16 cellular contexts compared by ENCODE assay signal in genomic region chr10:46005383-46005782, GRCh38. TPM values are rescaled to one million over a fixed set of nuclear protein-coding genes. Genes with fewer than 3 reads are reported as not detected.
"Had no signal": no experiment of that assay in that cellular context is flagged by ENCODE, and none has a peak within 500 bp of the region (broad histone marks: within the 10 kb centered on the region; RNA-seq: fewer than 3 reads in every experiment).

No MANE protein-coding gene starts in this region.

- H3K4me1 ChIP-seq: upper lobe of right lung had no signal

- H3K27ac ChIP-seq: stomach, thoracic aorta, upper lobe of right lung had no signal

- H3K27me3 Mint-ChIP-seq: activated CD4-positive, alpha-beta T cell treated with anti-CD3 and anti-CD28 coated beads, Interleukin-2, amount 10 ng/mL, durations not matched to agents 7 days and 5 days; activated naive CD4-positive, alpha-beta T cell treated with anti-CD3 and anti-CD28 coated beads, Interleukin-2, amount 10 ng/mL, durations not matched to agents 7 days and 5 days had no signal

- H3K4me1 Mint-ChIP-seq: activated naive CD4-positive, alpha-beta T cell treated with anti-CD3 and anti-CD28 coated beads, Interleukin-2, amount 10 ng/mL, durations not matched to agents 7 days and 5 days; mesothelial cell of epicardium had no signal

- H3K27ac Mint-ChIP-seq: activated CD4-positive, alpha-beta T cell treated with anti-CD3 and anti-CD28 coated beads, Interleukin-2, amount 10 ng/mL, durations not matched to agents 7 days and 5 days; activated naive CD4-positive, alpha-beta T cell treated with anti-CD3 and anti-CD28 coated beads, Interleukin-2, amount 10 ng/mL, durations not matched to agents 7 days and 5 days; activated T-helper 1 cell treated with anti-CD3 and anti-CD28 coated beads, Interleukin-12 subunit alpha, Interleukin-12 subunit beta, Interleukin-2, Interleukin-4 antibody, amounts not matched to agents 30 ng/mL and 10 ng/mL and 1 ng/mL, durations not matched to agents 14 hours and 24 hours and 36 hours; mesothelial cell of epicardium had no signal

- H3K4me3 ChIP-seq: stomach, thoracic aorta, upper lobe of right lung had no signal

- H3K9me3 Mint-ChIP-seq: activated CD4-positive, alpha-beta T cell treated with anti-CD3 and anti-CD28 coated beads, Interleukin-2, amount 10 ng/mL, durations not matched to agents 7 days and 5 days; activated naive CD4-positive, alpha-beta T cell treated with anti-CD3 and anti-CD28 coated beads, Interleukin-2, amount 10 ng/mL, durations not matched to agents 7 days and 5 days; activated T-helper 1 cell treated with anti-CD3 and anti-CD28 coated beads, Interleukin-12 subunit alpha, Interleukin-12 subunit beta, Interleukin-2, Interleukin-4 antibody, amounts not matched to agents 30 ng/mL and 10 ng/mL and 1 ng/mL, durations not matched to agents 14 hours and 24 hours and 36 hours had no signal

- DNase-seq: activated CD4-positive, alpha-beta T cell treated with anti-CD3 and anti-CD28 coated beads, Interleukin-2, amount 10 ng/mL, durations not matched to agents 7 days and 5 days; activated naive CD4-positive, alpha-beta T cell treated with anti-CD3 and anti-CD28 coated beads, Interleukin-2, amount 10 ng/mL, durations not matched to agents 7 days and 5 days; foreskin melanocyte; stimulated activated CD4-positive, alpha-beta T cell treated with anti-CD3 and anti-CD28 coated beads, Interleukin-2, amount 100 ng/mL, for 24 hours; stomach; upper lobe of right lung had no signal

- H3K4me3 Mint-ChIP-seq: activated CD4-positive, alpha-beta T cell treated with anti-CD3 and anti-CD28 coated beads, Interleukin-2, amount 10 ng/mL, durations not matched to agents 7 days and 5 days; activated naive CD4-positive, alpha-beta T cell treated with anti-CD3 and anti-CD28 coated beads, Interleukin-2, amount 10 ng/mL, durations not matched to agents 7 days and 5 days; activated T-helper 1 cell treated with anti-CD3 and anti-CD28 coated beads, Interleukin-12 subunit alpha, Interleukin-12 subunit beta, Interleukin-2, Interleukin-4 antibody, amounts not matched to agents 30 ng/mL and 10 ng/mL and 1 ng/mL, durations not matched to agents 14 hours and 24 hours and 36 hours; mesothelial cell of epicardium had no signal

- ATAC-seq: sciatic nerve, upper lobe of right lung had no signal

- H3K9me3 ChIP-seq: stomach, thoracic aorta, upper lobe of right lung had no signal

- FAIRE-seq: colon had no signal

- H3K27me3 ChIP-seq: stomach, upper lobe of right lung had no signal

RNA-seq across cellular contexts. Expression of gene MSMB, which starts 40.7 kb away (rescaled TPM):
- total RNA-seq: activated CD4-positive, alpha-beta T cell treated with anti-CD3 and anti-CD28 coated beads, Interleukin-2, amount 10 ng/mL, durations not matched to agents 7 days and 5 days; activated T-helper 1 cell treated with anti-CD3 and anti-CD28 coated beads, Interleukin-12 subunit alpha, Interleukin-12 subunit beta, Interleukin-2, Interleukin-4 antibody, amounts not matched to agents 30 ng/mL and 10 ng/mL and 1 ng/mL, durations not matched to agents 14 hours and 24 hours and 36 hours; cardiac septum; mesothelial cell of epicardium; osteocyte; pulmonary artery endothelial cell; sciatic nerve; T-helper 2 cell treated with Interferon-gamma antibody and Interleukin-4, amounts not matched to agents 100 ng/mL and 5 ng/mL, for 36 hours; thoracic aorta; upper lobe of right lung had no signal
- polyA plus RNA-seq: neural cell had no signal
